In genomic region chr3:17640466-17640865, GRCh38 we compare ENCODE assay signal across 18 cellular contexts.
A peak's percentile ranks its signal among the peaks of the same experiment; 100 is the strongest.
DNase-seq lines count a peak whose midpoint lies in the region; ATAC-seq, FAIRE-seq and TF ChIP-seq lines count a peak whose summit lies in the region.
"Had no signal": no experiment of that assay in that cellular context is flagged by ENCODE, and none has a peak within 500 bp of the region (broad histone marks: within the 10 kb centered on the region; RNA-seq: fewer than 3 reads in every experiment).

No MANE protein-coding gene starts in this region.

- no peak for TF ChIP-seq CTCF in foreskin keratinocyte (conservative IDR thresholded peaks at IDR 0.05)

- no peaks in the 10 kb centered on the region for H3K36me3 ChIP-seq in HAP-1 (replicated peaks)
- H3K36me3 ChIP-seq: esophagus muscularis mucosa, left lung had no signal

- H3K4me1 ChIP-seq in foreskin keratinocyte = peaks cover 24% of the 10 kb centered on the region
- peaks cover 3% of the 10 kb centered on the region for H3K4me1 ChIP-seq in HAP-1
- H3K4me1 ChIP-seq: parathyroid adenoma had no signal

- H3K4me3 ChIP-seq in HAP-1 = no peak overlapping the region
- H3K4me3 ChIP-seq: esophagus muscularis mucosa, left lung had no signal

- in situ Hi-C loops in ACHN (cut with HindIII; ENCODE audit: low pct_ligation_motif_present, low pct_unique_long_range_greater_than_20kb, low sequenced_read_pairs) (no loop called here), HAP-1 (cut with MboI; ENCODE audit: low sequenced_read_pairs) (no loop called here)

- H3K27ac ChIP-seq in foreskin keratinocyte = peak overlapping the region; percentile 72
- H3K27ac ChIP-seq: esophagus muscularis mucosa, left lung, parathyroid adenoma had no signal

- ATAC-seq in foreskin keratinocyte = peak; percentile 47
- ATAC-seq in GM21447 (IDR thresholded peaks at IDR 0.05; ENCODE audit: unreplicated experiment) = no peak

- no peak for FAIRE-seq in HTR-8/SVneo (lab: Jason Lieb, UNC)
- FAIRE-seq: D721Med had no signal

- H3K9me3 ChIP-seq in HAP-1 = no peaks in the 10 kb centered on the region
- H3K9me3 ChIP-seq: esophagus muscularis mucosa, left lung had no signal

- no peaks in the 10 kb centered on the region for H3K27me3 ChIP-seq in foreskin keratinocyte
- H3K27me3 ChIP-seq in HAP-1 (ENCODE audit: low read depth) = no peaks in the 10 kb centered on the region
- H3K27me3 ChIP-seq: esophagus muscularis mucosa, left lung had no signal

- peak; percentile 36 for DNase-seq in ACHN
- DNase-seq in M059J (ENCODE audit: low read depth) = peak; percentile 44
- DNase-seq in astrocyte of the hippocampus (ENCODE audit: low read depth, low spot score) = peak; percentile 31
- DNase-seq in foreskin keratinocyte = peak in 1 of 2 donors; percentile 21
- DNase-seq in HAP-1 (ENCODE audit: low spot score in 2 of 2) = no peak
- DNase-seq in AML-193 (lab: John Stamatoyannopoulos, UW) = no peak
- no peak for DNase-seq in HTR-8/SVneo (ENCODE audit: insufficient read length, low spot score)
- DNase-seq: activated CD4-positive, alpha-beta T cell treated with anti-CD3 and anti-CD28 coated beads, Interleukin-2, amount 50 U/mL, for 1 hour; activated T-cell treated with anti-CD3 and anti-CD28 coated beads, Interleukin-2, amount 50 U/mL, for 48 hours; amygdala; KBM-7; left lung; NCI-H1436 treated with DMSO at 0.1 percent for 48 hours; SIG-M5 had no signal

Comparison
In these comparisons a context has a peak if more than half of its experiments do, and no peak if none do; other contexts are left out.
1. DNase-seq: peak in ACHN (single experiment), M059J (single experiment) and astrocyte of the hippocampus (single experiment); none in HAP-1 (0 of 2), AML-193 (0 of 2) and HTR-8/SVneo (single experiment).